Comparison of ENCODE assay signal across 8 cellular contexts in the genomic region with DNA sequence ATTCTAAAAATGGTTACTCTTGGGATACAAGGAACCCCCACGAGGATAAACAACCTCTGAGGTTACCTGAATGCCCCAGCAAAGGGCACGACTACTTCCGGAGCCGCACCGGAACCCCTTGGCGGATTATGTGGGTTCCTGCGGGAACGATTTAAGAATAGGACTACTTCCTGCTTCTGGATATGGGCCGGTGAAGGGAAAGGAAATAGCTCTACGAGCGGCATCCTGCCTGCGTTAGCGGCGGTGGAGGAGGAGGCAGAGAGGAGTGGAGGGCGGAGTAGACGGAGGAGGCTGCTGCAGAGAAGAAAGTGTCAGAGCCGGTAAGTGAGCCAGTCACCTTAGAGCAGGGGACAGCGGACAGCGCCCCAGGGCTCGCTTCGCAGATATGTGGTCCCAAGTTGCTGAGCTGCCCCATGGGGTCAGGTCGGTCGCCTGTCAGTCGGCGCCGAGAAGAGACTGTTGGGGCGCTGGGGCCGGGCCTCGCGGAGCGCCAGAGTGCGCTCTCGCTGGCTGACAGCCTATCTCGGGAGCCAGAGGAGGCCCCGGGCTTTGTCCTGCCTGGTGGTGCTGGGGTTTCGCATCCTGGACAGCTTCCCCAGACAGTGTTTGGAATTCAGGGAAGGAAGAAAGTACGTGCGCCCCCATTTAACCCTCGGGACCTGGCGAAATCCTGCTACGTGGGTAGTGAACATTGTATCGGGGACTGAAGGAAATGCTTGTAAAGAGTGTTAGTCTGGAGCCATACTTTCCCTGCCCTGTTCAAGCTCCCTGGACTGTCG. TPM values are rescaled to one million over a fixed set of nuclear protein-coding genes. Genes with fewer than 3 reads are reported as not detected.
DNase-seq lines count a peak whose midpoint lies in the region; ATAC-seq, FAIRE-seq and TF ChIP-seq lines count a peak whose summit lies in the region.

A gene with protein sequence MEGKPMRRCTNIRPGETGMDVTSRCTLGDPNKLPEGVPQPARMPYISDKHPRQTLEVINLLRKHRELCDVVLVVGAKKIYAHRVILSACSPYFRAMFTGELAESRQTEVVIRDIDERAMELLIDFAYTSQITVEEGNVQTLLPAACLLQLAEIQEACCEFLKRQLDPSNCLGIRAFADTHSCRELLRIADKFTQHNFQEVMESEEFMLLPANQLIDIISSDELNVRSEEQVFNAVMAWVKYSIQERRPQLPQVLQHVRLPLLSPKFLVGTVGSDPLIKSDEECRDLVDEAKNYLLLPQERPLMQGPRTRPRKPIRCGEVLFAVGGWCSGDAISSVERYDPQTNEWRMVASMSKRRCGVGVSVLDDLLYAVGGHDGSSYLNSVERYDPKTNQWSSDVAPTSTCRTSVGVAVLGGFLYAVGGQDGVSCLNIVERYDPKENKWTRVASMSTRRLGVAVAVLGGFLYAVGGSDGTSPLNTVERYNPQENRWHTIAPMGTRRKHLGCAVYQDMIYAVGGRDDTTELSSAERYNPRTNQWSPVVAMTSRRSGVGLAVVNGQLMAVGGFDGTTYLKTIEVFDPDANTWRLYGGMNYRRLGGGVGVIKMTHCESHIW (plus strand): TSS at position 223 of the 779 bp plus-strand sequence. CDS start 1,063 bp downstream, outside the sequence.

- H3K9me3 ChIP-seq in breast epithelium = no peaks in the 10 kb centered on the region
- no peaks in the 10 kb centered on the region for H3K9me3 ChIP-seq in small intestine (ENCODE audit: control insufficient read depth, low read depth)

- ATAC-seq in GM18870 (IDR thresholded peaks at IDR 0.05; ENCODE audit: unreplicated experiment) (peak; percentile 93), HG03135 (IDR thresholded peaks at IDR 0.05; ENCODE audit: unreplicated experiment) (peak; percentile 96)

- H3K4me3 ChIP-seq in AG04449 (ENCODE audit: low read depth, low read length) (peak within 1 kb of the TSS; percentile 84), breast epithelium (peak within 1 kb of the TSS; percentile 58 to 79 (median 75)), small intestine (ENCODE audit: low read depth in 1 of 2, low read length in 2 of 2) (peak within 1 kb of the TSS; percentile 62 to 74)

- peak; percentile 62 for DNase-seq in AG04449 (ENCODE audit: low read depth, low spot score)
- peak; percentile 76 for DNase-seq in NCI-H2196 treated with DMSO at 0.1 percent for 48 hours (lab: John Stamatoyannopoulos, UW; ENCODE audit: unreplicated experiment)
- peak; percentile 69 to 73 for DNase-seq in breast epithelium (ENCODE audit: low spot score in 2 of 2)
- DNase-seq in iPS-NIHi11 (ENCODE audit: low spot score) = peak; percentile 87
- DNase-seq in small intestine = peak; percentile 93

- H3K4me1 ChIP-seq in breast epithelium = peaks cover 0 to 8% of the 10 kb centered on the region in 2 donors
- H3K4me1 ChIP-seq in small intestine (ENCODE audit: control insufficient read depth in 2 of 2, insufficient read depth in 1 of 2, low read depth in 1 of 2, low read length in 1 of 2) = no peaks in the 10 kb centered on the region

- peak within 1 kb of the TSS; percentile 90 for H3K27ac ChIP-seq in VCaP
- H3K27ac ChIP-seq in breast epithelium = peak within 1 kb of the TSS; percentile 84 to 92
- H3K27ac ChIP-seq in small intestine (ENCODE audit: low read depth in 1 of 2, low read length in 1 of 2) = peak within 1 kb of the TSS; percentile 85 to 95

- POLR2A ChIA-PET in AG04449 (lab: Yijun Ruan, JAX) = interaction anchor here (0.6 to 1.2 kb wide), 5 partner anchors 236 to 512 kb away, joined by 3 to 5 read pairs (median 3); no protein-coding TSS in a partner anchor

- TF ChIP-seq POLR2A in breast epithelium (IDR thresholded peaks at IDR 0.05) = no peak

- CTCF ChIA-PET in AG04449 (lab: Yijun Ruan, JAX) = interaction anchor here (0.9 to 2.5 kb wide), 3 partner anchors 284 to 295 kb away, joined by 3 to 9 read pairs (median 4); no protein-coding TSS in a partner anchor

- FAIRE-seq in small intestine (lab: Jason Lieb, UNC) = no peak

- H3K36me3 ChIP-seq in breast epithelium (no peaks in the 10 kb centered on the region), small intestine (ENCODE audit: control insufficient read depth in 2 of 2, insufficient read depth in 2 of 2, low read length in 2 of 2) (no peaks in the 10 kb centered on the region)

- H3K27me3 ChIP-seq in breast epithelium (no peaks in the 10 kb centered on the region), small intestine (ENCODE audit: control insufficient read depth in 2 of 2, insufficient read depth in 2 of 2, low read length in 2 of 2) (peaks cover 0 to 6% of the 10 kb centered on the region in 2 donors)

- no peak for TF ChIP-seq CTCF in AG04449 (IDR thresholded peaks at IDR 0.05; ENCODE audit: insufficient read depth, low read length, missing control alignments)
- no peak for TF ChIP-seq CTCF in VCaP (conservative IDR thresholded peaks at IDR 0.05)
- TF ChIP-seq CTCF in breast epithelium (IDR thresholded peaks at IDR 0.05) = no peak

- 0 to 1% (median 1%) methylated on average over 43 of the region's 43 CpGs for WGBS in small intestine, 3 donors

- intact Hi-C loops in breast epithelium (cut with DNase I; ENCODE audit: low total_unique reads) = loop anchor here (5.0 kb wide), 1 partner anchor 1177 kb away; no protein-coding TSS in a partner anchor

RNA-seq across cellular contexts. Expression of the gene that starts here (rescaled TPM):
- total RNA-seq in breast epithelium = 10 to 100 TPM; 29.8 to 45.0 (median 41.4) TPM
- 1 to 10 TPM; 6.9 to 8.9 (median 8.2) TPM for polyA plus RNA-seq in small intestine

Comparison
In these comparisons a context has a peak if more than half of its experiments do, and no peak if none do; other contexts are left out.
1. Peak in every context shown above with its lines: DNase-seq, ATAC-seq, H3K4me3 ChIP-seq and H3K27ac ChIP-seq.